35 cellular contexts compared by ENCODE assay signal in genomic region chr17:37188157-37188556, GRCh38.
"Had no signal": no experiment of that assay in that cellular context is flagged by ENCODE, and none has a peak within 500 bp of the region (broad histone marks: within the 10 kb centered on the region; RNA-seq: fewer than 3 reads in every experiment).

No MANE protein-coding gene starts in this region.

- H3K27me3 ChIP-seq: body of pancreas, brain microvascular endothelial cell, breast epithelium had no signal

- H3K36me3 ChIP-seq: breast epithelium had no signal

- H3K4me3 ChIP-seq: body of pancreas, breast epithelium had no signal

- H3K9me3 ChIP-seq: body of pancreas, breast epithelium had no signal

- H3K27me3 Mint-ChIP-seq: activated CD4-positive, alpha-beta memory T cell treated with anti-CD3 and anti-CD28 coated beads, Interleukin-2, amount 10 ng/mL, durations not matched to agents 7 days and 5 days; activated CD4-positive, alpha-beta T cell treated with anti-CD3 and anti-CD28 coated beads for 36 hours; activated CD8-positive, alpha-beta memory T cell treated with anti-CD3 and anti-CD28 coated beads, Interleukin-2, amount 10 ng/mL, durations not matched to agents 7 days and 5 days; activated naive CD4-positive, alpha-beta T cell treated with anti-CD3 and anti-CD28 coated beads, Interleukin-2, amount 10 ng/mL, durations not matched to agents 7 days and 5 days; activated naive CD4-positive, alpha-beta T cell treated with anti-CD3 and anti-CD28 coated beads, Interleukin-2, amount 50 U/mL, for 24 hours; activated naive CD8-positive, alpha-beta T cell; activated naive CD8-positive, alpha-beta T cell treated with anti-CD3 and anti-CD28 coated beads, Interleukin-2, amount 10 ng/mL, durations not matched to agents 7 days and 5 days; activated naive CD8-positive, alpha-beta T cell treated with anti-CD3 and anti-CD28 coated beads, Interleukin-2, amount 50 U/mL, for 24 hours; activated T-cell treated with anti-CD3 and anti-CD28 coated beads, Interleukin-2, amount 50 U/mL, for 24 hours; T-cell had no signal

- H3K4me1 ChIP-seq: body of pancreas, breast epithelium had no signal

- DNase-seq: activated CD4-positive, alpha-beta memory T cell treated with anti-CD3 and anti-CD28 coated beads, Interleukin-2, amount 10 ng/mL, durations not matched to agents 7 days and 5 days; activated CD4-positive, alpha-beta T cell treated with anti-CD3 and anti-CD28 coated beads for 1 hour; activated CD4-positive, alpha-beta T cell treated with anti-CD3 and anti-CD28 coated beads for 36 hours; activated CD4-positive, alpha-beta T cell treated with anti-CD3 and anti-CD28 coated beads for 48 hours; activated CD4-positive, alpha-beta T cell treated with anti-CD3 and anti-CD28 coated beads, Interleukin-2, amount 50 U/mL, for 48 hours; activated CD4-positive, CD25-positive, alpha-beta regulatory T cell; activated CD8-positive, alpha-beta memory T cell treated with anti-CD3 and anti-CD28 coated beads for 24 hours; activated CD8-positive, alpha-beta memory T cell treated with anti-CD3 and anti-CD28 coated beads, Interleukin-2, amount 10 ng/mL, durations not matched to agents 7 days and 5 days; activated CD8-positive, alpha-beta memory T cell treated with anti-CD3 and anti-CD28 coated beads, Interleukin-2, amount 50 U/mL, for 48 hours; activated CD8-positive, alpha-beta T cell treated with anti-CD3 and anti-CD28 coated beads, Interleukin-2, amount 10 ng/mL, durations not matched to agents 7 days and 5 days; activated effector memory CD4-positive, alpha-beta T cell treated with Interleukin-2 at 50 U/mL for 16 hours; activated gamma-delta T cell; activated naive CD4-positive, alpha-beta T cell treated with anti-CD3 and anti-CD28 coated beads, Interleukin-2, amount 10 ng/mL, durations not matched to agents 7 days and 5 days; activated naive CD4-positive, alpha-beta T cell treated with Interleukin-2 at 50 U/mL for 16 hours; activated naive CD8-positive, alpha-beta T cell treated with anti-CD3 and anti-CD28 coated beads, Interleukin-2, amount 10 ng/mL, durations not matched to agents 7 days and 5 days; activated naive CD8-positive, alpha-beta T cell treated with anti-CD3 and anti-CD28 coated beads, Interleukin-2, amount 50 U/mL, for 24 hours; activated T-cell treated with anti-CD3 and anti-CD28 coated beads, Interleukin-2, amount 50 U/mL, for 24 hours; activated T-cell treated with anti-CD3 and anti-CD28 coated beads, Interleukin-2, amount 50 U/mL, for 48 hours; amygdala; anterior cingulate cortex; body of pancreas; brain microvascular endothelial cell; central memory CD4-positive, alpha-beta T cell; T-cell; T-helper 2 cell; T-helper 9 cell; WERI-Rb-1 had no signal

- H3K27ac Mint-ChIP-seq: activated CD4-positive, alpha-beta memory T cell treated with anti-CD3 and anti-CD28 coated beads, Interleukin-2, amount 10 ng/mL, durations not matched to agents 7 days and 5 days; activated CD4-positive, alpha-beta T cell treated with anti-CD3 and anti-CD28 coated beads for 36 hours; activated CD8-positive, alpha-beta memory T cell treated with anti-CD3 and anti-CD28 coated beads, Interleukin-2, amount 10 ng/mL, durations not matched to agents 7 days and 5 days; activated CD8-positive, alpha-beta T cell treated with anti-CD3 and anti-CD28 coated beads, Interleukin-2, amount 10 ng/mL, durations not matched to agents 7 days and 5 days; activated naive CD4-positive, alpha-beta T cell treated with anti-CD3 and anti-CD28 coated beads, Interleukin-2, amount 10 ng/mL, durations not matched to agents 7 days and 5 days; activated naive CD4-positive, alpha-beta T cell treated with anti-CD3 and anti-CD28 coated beads, Interleukin-2, amount 50 U/mL, for 24 hours; activated naive CD8-positive, alpha-beta T cell; activated naive CD8-positive, alpha-beta T cell treated with anti-CD3 and anti-CD28 coated beads, Interleukin-2, amount 10 ng/mL, durations not matched to agents 7 days and 5 days; activated naive CD8-positive, alpha-beta T cell treated with anti-CD3 and anti-CD28 coated beads, Interleukin-2, amount 50 U/mL, for 24 hours; activated T-cell treated with anti-CD3 and anti-CD28 coated beads, Interleukin-2, amount 50 U/mL, for 24 hours; activated T-helper 2 cell treated with anti-CD3 and anti-CD28 coated beads, Interferon-gamma antibody, Interleukin-2, Interleukin-4, amounts not matched to agents 10 μg/mL and 5 μg/mL and 100 μg/mL, durations not matched to agents 14 hours and 24 hours and 36 hours; T-cell; T-helper 1 cell treated with Interleukin-12 subunit alpha and Interleukin-12 subunit beta and Interleukin-4 antibody, amounts not matched to agents 30 μg/mL and 1 μg/mL, for 36 hours; T-helper 2 cell treated with Interferon-gamma antibody and Interleukin-4, amounts not matched to agents 5 μg/mL and 100 μg/mL, for 36 hours; WTC11 had no signal

- H3K4me3 Mint-ChIP-seq: activated CD4-positive, alpha-beta memory T cell treated with anti-CD3 and anti-CD28 coated beads, Interleukin-2, amount 10 ng/mL, durations not matched to agents 7 days and 5 days; activated CD4-positive, alpha-beta T cell treated with anti-CD3 and anti-CD28 coated beads for 36 hours; activated CD8-positive, alpha-beta memory T cell treated with anti-CD3 and anti-CD28 coated beads, Interleukin-2, amount 10 ng/mL, durations not matched to agents 7 days and 5 days; activated CD8-positive, alpha-beta T cell treated with anti-CD3 and anti-CD28 coated beads, Interleukin-2, amount 10 ng/mL, durations not matched to agents 7 days and 5 days; activated naive CD4-positive, alpha-beta T cell treated with anti-CD3 and anti-CD28 coated beads, Interleukin-2, amount 10 ng/mL, durations not matched to agents 7 days and 5 days; activated naive CD4-positive, alpha-beta T cell treated with anti-CD3 and anti-CD28 coated beads, Interleukin-2, amount 50 U/mL, for 24 hours; activated naive CD8-positive, alpha-beta T cell; activated naive CD8-positive, alpha-beta T cell treated with anti-CD3 and anti-CD28 coated beads, Interleukin-2, amount 10 ng/mL, durations not matched to agents 7 days and 5 days; activated naive CD8-positive, alpha-beta T cell treated with anti-CD3 and anti-CD28 coated beads, Interleukin-2, amount 50 U/mL, for 24 hours; activated T-cell treated with anti-CD3 and anti-CD28 coated beads, Interleukin-2, amount 50 U/mL, for 24 hours; T-cell; T-helper 1 cell treated with Interleukin-12 subunit alpha and Interleukin-12 subunit beta and Interleukin-4 antibody, amounts not matched to agents 30 μg/mL and 1 μg/mL, for 36 hours; T-helper 2 cell treated with Interferon-gamma antibody and Interleukin-4, amounts not matched to agents 5 μg/mL and 100 μg/mL, for 36 hours; WTC11 had no signal

- H3K4me1 Mint-ChIP-seq: activated CD4-positive, alpha-beta memory T cell treated with anti-CD3 and anti-CD28 coated beads, Interleukin-2, amount 10 ng/mL, durations not matched to agents 7 days and 5 days; activated CD4-positive, alpha-beta T cell treated with anti-CD3 and anti-CD28 coated beads for 36 hours; activated CD8-positive, alpha-beta memory T cell treated with anti-CD3 and anti-CD28 coated beads, Interleukin-2, amount 10 ng/mL, durations not matched to agents 7 days and 5 days; activated naive CD4-positive, alpha-beta T cell treated with anti-CD3 and anti-CD28 coated beads, Interleukin-2, amount 10 ng/mL, durations not matched to agents 7 days and 5 days; activated naive CD4-positive, alpha-beta T cell treated with anti-CD3 and anti-CD28 coated beads, Interleukin-2, amount 50 U/mL, for 24 hours; activated naive CD8-positive, alpha-beta T cell treated with anti-CD3 and anti-CD28 coated beads, Interleukin-2, amount 10 ng/mL, durations not matched to agents 7 days and 5 days; activated naive CD8-positive, alpha-beta T cell treated with anti-CD3 and anti-CD28 coated beads, Interleukin-2, amount 50 U/mL, for 24 hours; T-cell had no signal

- ATAC-seq: activated CD4-positive, alpha-beta T cell treated with anti-CD3 and anti-CD28 coated beads for 36 hours; activated CD4-positive, CD25-positive, alpha-beta regulatory T cell treated with anti-CD3 and anti-CD28 coated beads, Interleukin-2, amount 50 U/mL, for 24 hours; activated CD8-positive, alpha-beta memory T cell treated with anti-CD3 and anti-CD28 coated beads, Interleukin-2, amount 10 ng/mL, durations not matched to agents 7 days and 5 days; activated CD8-positive, alpha-beta T cell treated with anti-CD3 and anti-CD28 coated beads, Interleukin-2, amount 10 ng/mL, durations not matched to agents 7 days and 5 days; activated naive CD8-positive, alpha-beta T cell treated with anti-CD3 and anti-CD28 coated beads, Interleukin-2, amount 50 U/mL, for 24 hours; body of pancreas; T-cell; WTC11 had no signal

- H3K27ac ChIP-seq: body of pancreas, brain microvascular endothelial cell, breast epithelium, WERI-Rb-1 had no signal

- H3K9me3 Mint-ChIP-seq: activated CD4-positive, alpha-beta memory T cell treated with anti-CD3 and anti-CD28 coated beads, Interleukin-2, amount 10 ng/mL, durations not matched to agents 7 days and 5 days; activated naive CD4-positive, alpha-beta T cell treated with anti-CD3 and anti-CD28 coated beads, Interleukin-2, amount 10 ng/mL, durations not matched to agents 7 days and 5 days; activated naive CD4-positive, alpha-beta T cell treated with anti-CD3 and anti-CD28 coated beads, Interleukin-2, amount 50 U/mL, for 24 hours; activated naive CD8-positive, alpha-beta T cell treated with anti-CD3 and anti-CD28 coated beads, Interleukin-2, amount 10 ng/mL, durations not matched to agents 7 days and 5 days; activated naive CD8-positive, alpha-beta T cell treated with anti-CD3 and anti-CD28 coated beads, Interleukin-2, amount 50 U/mL, for 24 hours; activated T-cell treated with anti-CD3 and anti-CD28 coated beads, Interleukin-2, amount 50 U/mL, for 24 hours; activated T-helper 2 cell treated with anti-CD3 and anti-CD28 coated beads, Interferon-gamma antibody, Interleukin-2, Interleukin-4, amounts not matched to agents 10 μg/mL and 5 μg/mL and 100 μg/mL, durations not matched to agents 14 hours and 24 hours and 36 hours; T-cell; T-helper 1 cell treated with Interleukin-12 subunit alpha and Interleukin-12 subunit beta and Interleukin-4 antibody, amounts not matched to agents 30 μg/mL and 1 μg/mL, for 36 hours; T-helper 2 cell treated with Interferon-gamma antibody and Interleukin-4, amounts not matched to agents 5 μg/mL and 100 μg/mL, for 36 hours; WTC11 had no signal
